16 cellular contexts compared by ENCODE assay signal in genomic region chr1:226640737-226641136, GRCh38.
DNase-seq lines count a peak whose midpoint lies in the region; ATAC-seq and TF ChIP-seq lines count a peak whose summit lies in the region.
"Had no signal": no experiment of that assay in that cellular context is flagged by ENCODE, and none has a peak within 500 bp of the region (broad histone marks: within the 10 kb centered on the region; RNA-seq: fewer than 3 reads in every experiment).

No MANE protein-coding gene starts in this region.

- CTCF ChIA-PET in T-cell (lab: Charles Lee) = interaction anchor here in 1 of 2 donors (0.9 kb wide), 1 partner anchor 22 kb away, joined by 3 read pairs; no protein-coding TSS in a partner anchor

- peak overlapping the region in 1 of 2 donors; percentile 27 for H3K9ac ChIP-seq in stomach smooth muscle (ENCODE audit: low read length in 2 of 2)

- H3K9me3 ChIP-seq in mucosa of descending colon (no peaks in the 10 kb centered on the region), stomach smooth muscle (ENCODE audit: control insufficient read depth in 2 of 2, low read length in 2 of 2) (no peaks in the 10 kb centered on the region)
- H3K9me3 ChIP-seq: right lobe of liver had no signal

- no peaks in the 10 kb centered on the region for H3K9me3 Mint-ChIP-seq in activated T-cell treated with anti-CD3 and anti-CD28 coated beads, Interleukin-2, amount 50 U/mL, for 72 hours
- H3K9me3 Mint-ChIP-seq in T-cell = no peaks in the 10 kb centered on the region
- H3K9me3 Mint-ChIP-seq: activated naive CD4-positive, alpha-beta T cell treated with anti-CD3 and anti-CD28 coated beads, Interleukin-2, amount 50 U/mL, for 72 hours had no signal

- H3K27me3 ChIP-seq in stomach smooth muscle (ENCODE audit: control insufficient read depth in 1 of 2, insufficient read depth in 2 of 2, low read length in 2 of 2) = no peaks in the 10 kb centered on the region
- H3K27me3 ChIP-seq: right lobe of liver had no signal

- no peak overlapping the region for H3K4me3 Mint-ChIP-seq in activated T-cell treated with anti-CD3 and anti-CD28 coated beads, Interleukin-2, amount 50 U/mL, for 72 hours
- no peak overlapping the region for H3K4me3 Mint-ChIP-seq in T-cell

- intact Hi-C loops in mucosa of descending colon (cut with DNase I, micrococcal nuclease) = no loop called here

- peaks cover 5 to 19% of the 10 kb centered on the region in 2 donors for H3K36me3 Mint-ChIP-seq in activated T-cell treated with anti-CD3 and anti-CD28 coated beads, Interleukin-2, amount 50 U/mL, for 72 hours (ENCODE audit: insufficient read depth in 2 of 2)
- peaks cover 26% of the 10 kb centered on the region for H3K36me3 Mint-ChIP-seq in T-cell

- H3K4me3 ChIP-seq in mucosa of descending colon = no peak overlapping the region
- no peak overlapping the region for H3K4me3 ChIP-seq in stomach smooth muscle (ENCODE audit: low read length in 2 of 2)
- H3K4me3 ChIP-seq: PC-9, right lobe of liver had no signal

- no peaks in the 10 kb centered on the region for H3K36me3 ChIP-seq in mucosa of descending colon (ENCODE audit: low read depth)
- H3K36me3 ChIP-seq in stomach smooth muscle (ENCODE audit: control insufficient read depth in 2 of 2, insufficient read depth in 2 of 2, low read length in 2 of 2) = peaks cover 26 to 35% of the 10 kb centered on the region in 2 donors
- H3K36me3 ChIP-seq: right lobe of liver had no signal

- peaks cover 5% of the 10 kb centered on the region for H3K4me1 ChIP-seq in mucosa of descending colon (ENCODE audit: low read depth)
- H3K4me1 ChIP-seq in stomach smooth muscle (ENCODE audit: control insufficient read depth, insufficient read depth, low read length) = peaks cover 74% of the 10 kb centered on the region
- H3K4me1 ChIP-seq: right lobe of liver had no signal

- DNase-seq in activated T-cell treated with anti-CD3 and anti-CD28 coated beads, Interleukin-2, amount 50 U/mL, for 72 hours = no peak
- DNase-seq in activated T-cell treated with anti-CD3 and anti-CD28 coated beads for 4 hours = no peak
- DNase-seq in T-cell = no peak
- DNase-seq in mucosa of descending colon = peak in 2 of 3 donors; percentile 12 to 36
- DNase-seq: activated CD8-positive, alpha-beta memory T cell treated with anti-CD3 and anti-CD28 coated beads, Interleukin-2, amount 50 U/mL, for 48 hours; NCI-H226; PC-9; stimulated activated CD4-positive, alpha-beta T cell treated with anti-CD3 and anti-CD28 coated beads, Interleukin-4, amount 100 ng/mL, for 24 hours; T-helper 1 cell had no signal

- H3K4me1 Mint-ChIP-seq in activated T-cell treated with anti-CD3 and anti-CD28 coated beads, Interleukin-2, amount 50 U/mL, for 72 hours (ENCODE audit: low read depth) = peaks cover 51% of the 10 kb centered on the region
- peaks cover 55 to 78% (median 57%) of the 10 kb centered on the region in 3 donors for H3K4me1 Mint-ChIP-seq in T-cell

- no peak for TF ChIP-seq CTCF in mucosa of descending colon (IDR thresholded peaks at IDR 0.05)

- peak overlapping the region; percentile 69 for H3K27ac ChIP-seq in stomach smooth muscle (ENCODE audit: low read length)
- H3K27ac ChIP-seq: epithelial cell of prostate, PC-9, right lobe of liver had no signal

- H3K27me3 Mint-ChIP-seq in activated T-cell treated with anti-CD3 and anti-CD28 coated beads, Interleukin-2, amount 50 U/mL, for 72 hours (ENCODE audit: low read depth) = no peaks in the 10 kb centered on the region
- no peaks in the 10 kb centered on the region for H3K27me3 Mint-ChIP-seq in T-cell

- POLR2A ChIA-PET in T-cell (lab: Charles Lee) = interaction anchor here in 1 of 2 donors (0.7 to 1.6 kb wide), 2 partner anchors 24 to 47 kb away, joined by 3 read pairs; no protein-coding TSS in a partner anchor

- no peak for ATAC-seq in activated T-cell treated with anti-CD3 and anti-CD28 coated beads, Interleukin-2, amount 50 U/mL, for 72 hours (replicated peaks in 1 of 2)
- no peak for ATAC-seq in T-cell (replicated peaks in 1 of 4)
- ATAC-seq in mucosa of descending colon = no peak
- no peak for ATAC-seq in HG03354 (IDR thresholded peaks at IDR 0.05; ENCODE audit: poor library complexity, severe bottlenecking, unreplicated experiment)
- no peak for ATAC-seq in HG02610 (IDR thresholded peaks at IDR 0.05; ENCODE audit: unreplicated experiment)
- ATAC-seq in GM19463 (IDR thresholded peaks at IDR 0.05; ENCODE audit: unreplicated experiment) = no peak
- ATAC-seq: activated naive CD4-positive, alpha-beta T cell treated with anti-CD3 and anti-CD28 coated beads, Interleukin-2, amount 50 U/mL, for 72 hours; right lobe of liver had no signal

- peak overlapping the region; percentile 54 for H3K27ac Mint-ChIP-seq in activated T-cell treated with anti-CD3 and anti-CD28 coated beads, Interleukin-2, amount 50 U/mL, for 72 hours
- peak overlapping the region; percentile 39 to 73 for H3K27ac Mint-ChIP-seq in T-cell

Comparison
In these comparisons a context has a peak if more than half of its experiments do, and no peak if none do; other contexts are left out.
1. DNase-seq: peak in mucosa of descending colon (2 of 3); none in activated T-cell treated with anti-CD3 and anti-CD28 coated beads, Interleukin-2, amount 50 U/mL, for 72 hours (0 of 2), activated T-cell treated with anti-CD3 and anti-CD28 coated beads for 4 hours (single experiment) and T-cell (0 of 34).